21 cellular contexts compared by ENCODE assay signal in genomic region chr9:94300470-94301301, GRCh38. TPM values are rescaled to one million over a fixed set of nuclear protein-coding genes. Genes with fewer than 3 reads are reported as not detected.
A peak's percentile ranks its signal among the peaks of the same experiment; 100 is the strongest.
DNase-seq lines count a peak whose midpoint lies in the region; ATAC-seq, FAIRE-seq and TF ChIP-seq lines count a peak whose summit lies in the region.
"Had no signal": no experiment of that assay in that cellular context is flagged by ENCODE, and none has a peak within 500 bp of the region (broad histone marks: within the 10 kb centered on the region; RNA-seq: fewer than 3 reads in every experiment).

No MANE protein-coding gene starts in this region.

- H3K9me2 ChIP-seq in PC-3 (replicated peaks; ENCODE audit: low read length), result no peaks in the 10 kb centered on the region

- H3K9me3 Mint-ChIP-seq in stimulated activated effector memory CD8-positive, alpha-beta T cell treated with anti-CD3 and anti-CD28 coated beads, Interleukin-12 subunit alpha, Interleukin-12 subunit beta, amount 100 ng/mL, for 72 hours, result no peaks in the 10 kb centered on the region
- H3K9me3 Mint-ChIP-seq: CD4-positive, alpha-beta T cell; HFFc6 had no signal

- no peak overlapping the region for H3K4me2 ChIP-seq in PC-3 (ENCODE audit: low read length)
- no peak overlapping the region for H3K4me2 ChIP-seq in H1 (ENCODE audit: insufficient read depth in 1 of 2, low read depth in 2 of 2, low read length in 2 of 2)

- H3K4me1 ChIP-seq in right cardiac atrium (ENCODE audit: control insufficient read depth, insufficient read depth, low read length), result no peaks in the 10 kb centered on the region
- H3K4me1 ChIP-seq in PC-3 (ENCODE audit: insufficient read depth, low read length), result no peaks in the 10 kb centered on the region
- no peaks in the 10 kb centered on the region; a peak in 1 of 7 replicates for H3K4me1 ChIP-seq in H1 (replicated peaks in 1 of 4; ENCODE audit: control insufficient read depth in 3 of 4, insufficient read depth in 4 of 4, low read length in 3 of 4)

- ATAC-seq in right cardiac atrium, result peak; percentile 45 to 78
- ATAC-seq in left ventricle myocardium superior, result no peak
- peak; percentile 31; the same call in 1 of the 2 replicates for ATAC-seq in PC-3
- peak; percentile 44 for ATAC-seq in stimulated activated effector memory CD8-positive, alpha-beta T cell treated with anti-CD3 and anti-CD28 coated beads, Interleukin-12 subunit alpha, Interleukin-12 subunit beta, amount 100 ng/mL, for 72 hours
- ATAC-seq in GM19328 (IDR thresholded peaks at IDR 0.05; ENCODE audit: unreplicated experiment), result no peak

- H3F3A ChIP-seq in PC-3 (ENCODE audit: low read length, unreplicated experiment), result no peaks in the 10 kb centered on the region

- intact Hi-C loops in right cardiac atrium (cut with DNase I), result no loop called here
- intact Hi-C loops in left ventricle myocardium superior (cut with micrococcal nuclease), result no loop called here
- intact Hi-C loops in PC-3 (cut with micrococcal nuclease), result no loop called here

- no peak overlapping the region for H4K8ac ChIP-seq in H1 (ENCODE audit: extremely low read depth, insufficient read depth, low read length)

- no peak overlapping the region for H4K5ac ChIP-seq in H1 (ENCODE audit: insufficient read length, low read depth, low read length)

- no peaks in the 10 kb centered on the region for H3K27me3 ChIP-seq in right cardiac atrium (ENCODE audit: control insufficient read depth, insufficient read depth)
- H3K27me3 ChIP-seq in PC-3 (ENCODE audit: low read length), result no peaks in the 10 kb centered on the region
- H3K27me3 ChIP-seq in H1 (replicated peaks in 1 of 4; ENCODE audit: control insufficient read depth in 3 of 4, extremely low read depth in 1 of 4, insufficient read depth in 3 of 4, low read length in 3 of 4), result no peaks in the 10 kb centered on the region

- peak overlapping the region; percentile 20 for H3K27ac Mint-ChIP-seq in stimulated activated effector memory CD8-positive, alpha-beta T cell treated with anti-CD3 and anti-CD28 coated beads, Interleukin-12 subunit alpha, Interleukin-12 subunit beta, amount 100 ng/mL, for 72 hours
- H3K27ac Mint-ChIP-seq: CD4-positive, alpha-beta T cell; HFFc6 had no signal

- BruUV-seq in PC-3 (replicated peaks; lab: Mats Ljungman, UMichigan), result no TSS peak

- 88% methylated on average over 20 of the region's 20 CpGs for WGBS in right cardiac atrium
- WGBS in H1 (ENCODE audit: extremely low coverage in 1 of 2, insufficient coverage in 1 of 2, insufficient read length in 1 of 2, insufficient replicate concordance in 2 of 2, low coverage in 1 of 2, low lambda C conversion rate in 2 of 2, missing lambda C conversion rate in 1 of 2), 2 experiments, result 92% methylated on average over 20 of the region's 20 CpGs; no CpG with 5 or more reads in 1 of the 2 experiments

- H2BK15ac ChIP-seq in H1 (ENCODE audit: low read length), result 0 out of 2 replicates have a peak overlapping the region, but pooled peaks have one; percentile 18

- POLR2A ChIA-PET in PC-3 (lab: Charles Lee; ENCODE audit: unreplicated experiment), result no interaction called here
- POLR2A ChIA-PET in H1 (lab: Charles Lee; ENCODE audit: partially characterized antibody), result no interaction called here

- no peak for TF ChIP-seq RAD21 in H1 (IDR thresholded peaks at IDR 0.05 in 1 of 2, conservative IDR thresholded peaks at IDR 0.05 in 1 of 2; ENCODE audit: low read depth in 2 of 2, low read length in 2 of 2)

- no peak overlapping the region for H2BK12ac ChIP-seq in H1 (ENCODE audit: low read depth, low read length)

- no peak overlapping the region for H3K4ac ChIP-seq in H1 (replicated peaks; ENCODE audit: insufficient read length, low read depth, low read length)

- no peak overlapping the region for H3K18ac ChIP-seq in H1 (ENCODE audit: extremely low read depth, low read length)

- H4K91ac ChIP-seq in H1 (replicated peaks; ENCODE audit: insufficient read length, low read length), result no peak overlapping the region

- H3K23me2 ChIP-seq in H1 (ENCODE audit: low read depth, low read length), result no peaks in the 10 kb centered on the region

- H4K20me1 ChIP-seq in PC-3 (ENCODE audit: low read length) (no peaks in the 10 kb centered on the region), H1 (replicated peaks in 1 of 2; ENCODE audit: control insufficient read depth in 1 of 2, insufficient read depth in 2 of 2, low read length in 2 of 2) (no peaks in the 10 kb centered on the region)

- no peak overlapping the region for H2AFZ ChIP-seq in PC-3 (ENCODE audit: low read length)
- no peak overlapping the region for H2AFZ ChIP-seq in H1 (ENCODE audit: low read length)

- H3K4me3 ChIP-seq in right cardiac atrium (ENCODE audit: low read length) (no peak overlapping the region), PC-3 (ENCODE audit: low read length) (no peak overlapping the region), H1 (ENCODE audit: extremely low read depth in 1 of 4, insufficient read depth in 2 of 4, low read depth in 3 of 4, low read length in 4 of 4) (no peak overlapping the region)

- H3K14ac ChIP-seq in H1 (ENCODE audit: insufficient read length), result no peak overlapping the region

- CTCF ChIA-PET in PC-3 (lab: Charles Lee) (interaction anchor here (0.5 kb wide), 1 partner anchor 349 kb away, joined by 3 read pairs; no protein-coding TSS in a partner anchor), H1 (lab: Charles Lee; ENCODE audit: partially characterized antibody) (no interaction called here)

- no peak for FAIRE-seq in H1 (lab: Jason Lieb, UNC)
- FAIRE-seq: GM12891 had no signal

- TF ChIP-seq EP300 in H1 (IDR thresholded peaks at IDR 0.05; ENCODE audit: borderline replicate concordance in 1 of 2, low read depth in 2 of 2, low read length in 2 of 2), result no peak

- no peaks in the 10 kb centered on the region for H3K4me1 Mint-ChIP-seq in stimulated activated effector memory CD8-positive, alpha-beta T cell treated with anti-CD3 and anti-CD28 coated beads, Interleukin-12 subunit alpha, Interleukin-12 subunit beta, amount 100 ng/mL, for 72 hours

- H2BK120ac ChIP-seq in H1 (replicated peaks; ENCODE audit: low read depth, low read length), result no peak overlapping the region

- no peak overlapping the region for H3K4me3 Mint-ChIP-seq in stimulated activated effector memory CD8-positive, alpha-beta T cell treated with anti-CD3 and anti-CD28 coated beads, Interleukin-12 subunit alpha, Interleukin-12 subunit beta, amount 100 ng/mL, for 72 hours
- H3K4me3 Mint-ChIP-seq: CD4-positive, alpha-beta T cell; HFFc6 had no signal

- H2BK20ac ChIP-seq in H1 (ENCODE audit: low read length), result no peak overlapping the region

- H3K27ac ChIP-seq in right cardiac atrium (ENCODE audit: low read length) (no peak overlapping the region), PC-3 (ENCODE audit: low read length) (no peak overlapping the region), H1 (ENCODE audit: low read depth, low read length) (no peak overlapping the region)
- H3K27ac ChIP-seq: RWPE1 had no signal

- peaks cover 20% of the 10 kb centered on the region for H3K36me3 Mint-ChIP-seq in stimulated activated effector memory CD8-positive, alpha-beta T cell treated with anti-CD3 and anti-CD28 coated beads, Interleukin-12 subunit alpha, Interleukin-12 subunit beta, amount 100 ng/mL, for 72 hours

- no peak overlapping the region; the same call in 1 of the 2 replicates for H2BK5ac ChIP-seq in H1 (ENCODE audit: low read depth, low read length)

- H3K79me2 ChIP-seq in PC-3 (ENCODE audit: low read length) (no peaks in the 10 kb centered on the region), H1 (ENCODE audit: control insufficient read depth in 1 of 2, insufficient read depth in 2 of 2, low read length in 2 of 2) (no peaks in the 10 kb centered on the region)

- no peaks in the 10 kb centered on the region for H3K9me3 ChIP-seq in right cardiac atrium (ENCODE audit: control insufficient read depth, low read length)
- H3K9me3 ChIP-seq in PC-3 (ENCODE audit: low read length), result no peaks in the 10 kb centered on the region
- no peaks in the 10 kb centered on the region for H3K9me3 ChIP-seq in H1 (ENCODE audit: insufficient read depth in 2 of 2, low read depth in 1 of 2, low read length in 1 of 2)

- H3K79me1 ChIP-seq in H1 (ENCODE audit: low read depth, low read length), result no peaks in the 10 kb centered on the region

- H2AK5ac ChIP-seq in H1 (ENCODE audit: low read depth, low read length), result no peak overlapping the region; the same call in 1 of the 2 replicates

- TF ChIP-seq POLR2A in H1 (IDR thresholded peaks at IDR 0.05; ENCODE audit: control extremely low read depth in 1 of 2, low read depth in 2 of 2, low read length in 2 of 2), result no peak

- no peak overlapping the region for H3K23ac ChIP-seq in H1 (ENCODE audit: insufficient read length)

- H3K36me3 ChIP-seq in PC-3 (ENCODE audit: low read depth, low read length), result no peaks in the 10 kb centered on the region
- peaks cover 0 to 2% (median 1%) of the 10 kb centered on the region in 4 experiments; a peak in 1 of 8 replicates for H3K36me3 ChIP-seq in H1 (ENCODE audit: control insufficient read depth in 2 of 4, insufficient read depth in 4 of 4, low read length in 3 of 4)

- no peak overlapping the region for H3K9ac ChIP-seq in PC-3 (ENCODE audit: low read length)
- no peak overlapping the region for H3K9ac ChIP-seq in H1 (replicated peaks in 1 of 4; ENCODE audit: extremely low read depth in 1 of 4, low read depth in 3 of 4, low read length in 3 of 4)

- TF ChIP-seq CTCF in PC-3 (conservative IDR thresholded peaks at IDR 0.05; ENCODE audit: low read depth, low read length) (no peak), H1 (IDR thresholded peaks at IDR 0.05; ENCODE audit: control extremely low read depth in 1 of 3, insufficient read depth in 1 of 3, low read depth in 1 of 3, low read length in 3 of 3) (no peak)

- H3K56ac ChIP-seq in H1 (replicated peaks; ENCODE audit: insufficient read length, low read depth, low read length), result no peak overlapping the region

- no peak for DNase-seq in right cardiac atrium
- no peak for DNase-seq in left ventricle myocardium superior
- DNase-seq in PC-3, result no peak
- no peak for DNase-seq in H1 (ENCODE audit: low read depth in 1 of 2, low spot score in 2 of 2)
- no peak for DNase-seq in stimulated activated effector memory CD8-positive, alpha-beta T cell treated with anti-CD3 and anti-CD28 coated beads, Interleukin-12 subunit alpha, Interleukin-12 subunit beta, amount 100 ng/mL, for 72 hours (ENCODE audit: low spot score in 2 of 2)
- DNase-seq in GM19240 (ENCODE audit: insufficient read length, low spot score), result no peak
- no peak for DNase-seq in effector CD4-positive, alpha-beta T cell
- DNase-seq: ACHN; CD4-positive, alpha-beta T cell; DMS79; HFFc6; Karpas-422; NCI-H146; NCI-H2081 treated with DMSO at 0.1 percent for 48 hours; NCI-H345; NCI-H526 treated with DMSO at 0.1 percent for 48 hours had no signal

RNA-seq across cellular contexts. Expression of gene NUTM2F, which starts 27.8 kb away (rescaled TPM):
- total RNA-seq in right cardiac atrium (not detected), left ventricle myocardium superior (not detected), PC-3 (2014; rRNA removed) (not detected in 2 replicates)
- polyA plus RNA-seq in right cardiac atrium (not detected), H1 (2011; rRNA removed) (0.06 and 0.28 TPM in 2 replicates)
- total RNA-seq in H1 (2021; fragmentation: NEBNext Ultra II Directional; extraction: Animal tissue kit (Norgen Biotek cat#: 25700)), result 0.19 TPM in 1 of 2 replicates, not detected in the other
- 0.14 TPM for polyA plus RNA-seq in H1 (2011; cell fraction: cytosol; rRNA removed)
- polyA plus RNA-seq in H1 (2011; cell fraction: nucleus; rRNA removed), result 0.24 TPM
- 0.12 to 0.20 TPM (median 0.15 TPM) in 3 of 4 replicates, not detected in the other for polyA plus RNA-seq in H1 (2012, experiment 1 of 2)
- polyA plus RNA-seq in H1 (2012, experiment 2 of 2), result not detected
- 0.04 TPM for polyA plus RNA-seq in H1 (2013, experiment 1 of 2)
- not detected for polyA plus RNA-seq in H1 (2013, experiment 2 of 2)
- polyA minus RNA-seq in H1 (2011; rRNA and poly(A)+ RNA removed), result 0.09 TPM in 1 of 2 replicates, not detected in the other
- not detected for polyA minus RNA-seq in H1 (2011; cell fraction: cytosol; rRNA and poly(A)+ RNA removed)
- not detected for polyA minus RNA-seq in H1 (2011; cell fraction: nucleus; rRNA and poly(A)+ RNA removed)
- total RNA-seq: CD4-positive, alpha-beta T cell; G401; HFFc6; SK-MEL-5 had no signal

RNA-seq across cellular contexts. Expression of gene ZNF169, which starts 41.6 kb away (rescaled TPM):
- total RNA-seq in right cardiac atrium (1 to 10 TPM; 2.6 to 3.2 (median 2.7) TPM), left ventricle myocardium superior (1.3 TPM), PC-3 (2014; rRNA removed) (2.4 and 2.8 TPM in 2 replicates)
- polyA plus RNA-seq in right cardiac atrium (2.3 TPM), H1 (2011; rRNA removed) (6.7 and 9.0 TPM in 2 replicates)
- 5.2 and 7.0 TPM in 2 replicates for total RNA-seq in H1 (2021; fragmentation: NEBNext Ultra II Directional; extraction: Animal tissue kit (Norgen Biotek cat#: 25700))
- 11.8 TPM for polyA plus RNA-seq in H1 (2011; cell fraction: cytosol; rRNA removed)
- 13.6 TPM for polyA plus RNA-seq in H1 (2011; cell fraction: nucleus; rRNA removed)
- polyA plus RNA-seq in H1 (2012, experiment 1 of 2), result 4.7 to 7.5 TPM (median 6.3 TPM) in 4 replicates
- 1.5 TPM for polyA plus RNA-seq in H1 (2012, experiment 2 of 2)
- 4.1 TPM for polyA plus RNA-seq in H1 (2013, experiment 1 of 2)
- 3.6 TPM for polyA plus RNA-seq in H1 (2013, experiment 2 of 2)
- 16.0 and 20.4 TPM in 2 replicates for polyA minus RNA-seq in H1 (2011; rRNA and poly(A)+ RNA removed)
- polyA minus RNA-seq in H1 (2011; cell fraction: cytosol; rRNA and poly(A)+ RNA removed), result 4.5 TPM
- polyA minus RNA-seq in H1 (2011; cell fraction: nucleus; rRNA and poly(A)+ RNA removed), result 14.0 TPM

Comparison
In these comparisons a context has a peak if more than half of its experiments do, and no peak if none do; other contexts are left out.
1. ATAC-seq: peak in right cardiac atrium (2 of 2), PC-3 (single experiment) and stimulated activated effector memory CD8-positive, alpha-beta T cell treated with anti-CD3 and anti-CD28 coated beads, Interleukin-12 subunit alpha, Interleukin-12 subunit beta, amount 100 ng/mL, for 72 hours (single experiment); none in left ventricle myocardium superior (single experiment) and GM19328 (single experiment).